In the genomic region with DNA sequence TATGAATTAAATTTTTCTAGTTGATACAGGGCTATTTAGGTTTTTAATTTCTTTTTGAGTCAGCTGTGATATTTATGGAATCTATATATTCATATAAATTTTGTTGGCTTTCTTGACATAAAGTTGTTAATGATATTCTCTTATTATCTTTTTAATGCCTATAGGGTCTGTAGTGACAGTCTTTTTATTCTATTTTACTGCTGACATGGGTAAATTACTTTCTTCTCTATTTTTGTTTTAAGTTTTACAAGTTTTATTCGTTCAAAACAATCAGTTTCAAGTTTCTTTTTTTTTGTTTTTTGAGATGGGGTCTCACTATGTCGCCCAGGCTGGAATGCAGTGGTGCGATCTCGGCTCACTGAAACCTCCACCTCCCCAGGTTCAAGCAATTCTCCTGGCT, we compare ENCODE assay signal across 8 cellular contexts.
"Had no signal": no experiment of that assay in that cellular context is flagged by ENCODE, and none has a peak within 500 bp of the region (broad histone marks: within the 10 kb centered on the region; RNA-seq: fewer than 3 reads in every experiment).

No MANE protein-coding gene starts in this region.

- ATAC-seq: GM12878 had no signal

- FAIRE-seq: G401.6, GM12878, GM12891, GM12892, GM18507, GM19239 had no signal

- H3K4me3 ChIP-seq: GM12878 had no signal

- DNase-seq: GDM1, GF-D8 had no signal
